In the genomic region with DNA sequence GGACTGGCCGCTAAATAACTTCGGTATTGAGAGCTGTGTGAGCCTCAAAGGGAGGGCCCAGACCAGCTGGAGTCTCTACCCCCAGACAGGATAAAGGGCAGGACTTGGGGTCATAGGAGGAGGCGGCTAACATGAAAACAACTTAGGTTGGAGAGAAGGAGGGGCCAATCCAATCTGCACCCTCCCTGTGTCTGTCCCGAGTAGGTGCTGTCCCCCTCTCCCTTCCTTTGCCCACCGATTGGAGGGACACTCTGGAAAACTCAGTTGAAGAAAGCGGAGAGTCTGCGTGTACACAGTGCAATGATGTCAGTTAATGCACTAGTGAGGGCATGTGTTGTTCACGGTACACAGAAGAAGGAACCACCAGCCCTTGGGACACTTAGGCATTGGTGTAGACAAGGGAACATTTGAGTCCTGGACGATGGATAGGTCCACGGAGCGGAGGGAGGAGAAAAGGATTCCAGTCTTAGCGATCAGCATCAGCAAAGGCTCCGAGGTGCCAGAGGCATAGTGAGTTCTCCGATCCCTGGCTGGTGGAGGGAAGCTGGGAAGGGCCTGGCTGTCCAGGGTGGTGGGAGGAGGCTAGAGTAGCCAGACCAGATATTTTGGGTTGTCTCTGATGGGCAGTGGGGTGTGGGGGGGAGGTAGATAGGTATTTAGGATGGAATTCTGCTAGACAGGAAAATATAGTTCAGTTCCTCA, we compare ENCODE assay signal across 8 cellular contexts. TPM values are rescaled to one million over a fixed set of nuclear protein-coding genes. Genes with fewer than 3 reads are reported as not detected.
DNase-seq lines count a peak whose midpoint lies in the region; TF ChIP-seq lines count a peak whose summit lies in the region.

No MANE protein-coding gene starts in this region.

- H3K23ac ChIP-seq in mesenchymal stem cell (ENCODE audit: low read length in 2 of 2) = no peak overlapping the region

- peak; percentile 25 for DNase-seq in A673 (ENCODE audit: low spot score)
- no peak for DNase-seq in brain microvascular endothelial cell
- peak; percentile 70 for DNase-seq in mesenchymal stem cell
- no peak for DNase-seq in OCI-M1 (lab: John Stamatoyannopoulos, UW)
- no peak for DNase-seq in SKM-1 (lab: John Stamatoyannopoulos, UW; ENCODE audit: unreplicated experiment)
- DNase-seq in germinal center (ENCODE audit: low spot score) = no peak
- DNase-seq in NCI-H2196 treated with DMSO at 0.1 percent for 48 hours (lab: John Stamatoyannopoulos, UW; ENCODE audit: unreplicated experiment) = no peak

- H2AK5ac ChIP-seq in mesenchymal stem cell (ENCODE audit: low read length, severe bottlenecking) = peak overlapping the region; percentile 3

- H3K9me3 ChIP-seq in A673 (ENCODE audit: low read depth, low read length, poor library complexity, severe bottlenecking) (no peaks in the 10 kb centered on the region), HEK293 (ENCODE audit: control insufficient read depth, insufficient read depth, low read depth, low read length) (no peaks in the 10 kb centered on the region), mesenchymal stem cell (ENCODE audit: control insufficient read depth, low read length) (no peaks in the 10 kb centered on the region)

- no peak overlapping the region for H2BK5ac ChIP-seq in mesenchymal stem cell (ENCODE audit: low read depth, low read length, poor library complexity, severe bottlenecking)

- H3K4me2 ChIP-seq in mesenchymal stem cell (ENCODE audit: low read length, poor library complexity, severe bottlenecking) = peak overlapping the region; percentile 60

- H3K4ac ChIP-seq in mesenchymal stem cell (ENCODE audit: low read depth in 1 of 2, low read length in 2 of 2) = peak overlapping the region; percentile 94 to 97

- peak overlapping the region; percentile 87 for H4K8ac ChIP-seq in mesenchymal stem cell (ENCODE audit: low read length)

- H4K91ac ChIP-seq in mesenchymal stem cell (ENCODE audit: low read length) = peak overlapping the region; percentile 93

- peak overlapping the region; percentile 56 to 75 for H2BK12ac ChIP-seq in mesenchymal stem cell (ENCODE audit: low read length in 2 of 2)

- H2BK15ac ChIP-seq in mesenchymal stem cell (ENCODE audit: low read depth, poor library complexity, severe bottlenecking) = peak overlapping the region; percentile 89

- peak overlapping the region; percentile 82 for H3K9ac ChIP-seq in mesenchymal stem cell (ENCODE audit: low read length)

- TSS peak; percentile 62 for BruUV-seq in A673 (replicated peaks; lab: Mats Ljungman, UMichigan)

- H3K27me3 ChIP-seq in A673 (replicated peaks; ENCODE audit: insufficient read depth, low read depth, low read length, poor library complexity) (no peaks in the 10 kb centered on the region), brain microvascular endothelial cell (replicated peaks) (peaks cover 16% of the 10 kb centered on the region), mesenchymal stem cell (ENCODE audit: control insufficient read depth in 1 of 2, insufficient read depth in 1 of 2, low read length in 2 of 2) (peaks cover 6 to 30% of the 10 kb centered on the region in 2 experiments)

- H3K4me3 ChIP-seq in A673 (ENCODE audit: low read depth, low read length, poor library complexity, severe bottlenecking) (peak overlapping the region; percentile 52), HEK293 (ENCODE audit: low read depth, low read length) (no peak overlapping the region), brain microvascular endothelial cell (ENCODE audit: low read depth, low read length) (peak overlapping the region; percentile 55), mesenchymal stem cell (ENCODE audit: insufficient read depth in 1 of 2, low read depth in 1 of 2, low read length in 2 of 2) (peak overlapping the region; percentile 42 to 69)

- TF ChIP-seq CTCF in A673 (conservative IDR thresholded peaks at IDR 0.05; ENCODE audit: low read depth, low read length) (no peak), HEK293 (tag by site-specific recombination; IDR thresholded peaks at IDR 0.05) (no peak), brain microvascular endothelial cell (IDR thresholded peaks at IDR 0.05; ENCODE audit: low read depth, low read length, missing control alignments) (no peak)

- H3K36me3 ChIP-seq in A673 (ENCODE audit: insufficient read depth, low read length, poor library complexity, severe bottlenecking) = no peaks in the 10 kb centered on the region
- H3K36me3 ChIP-seq in HEK293 (ENCODE audit: control insufficient read depth in 2 of 2, insufficient read depth in 1 of 2, low read length in 2 of 2) = peaks cover 0 to 9% of the 10 kb centered on the region in 2 experiments; a peak in 1 of 3 replicates
- H3K36me3 ChIP-seq in brain microvascular endothelial cell (replicated peaks) = no peaks in the 10 kb centered on the region
- peaks cover 0 to 14% of the 10 kb centered on the region in 2 experiments for H3K36me3 ChIP-seq in mesenchymal stem cell (ENCODE audit: control insufficient read depth in 1 of 2, insufficient read depth in 2 of 2, low read depth in 1 of 2, low read length in 2 of 2)

- no peak overlapping the region for H2AFZ ChIP-seq in mesenchymal stem cell (ENCODE audit: low read depth, low read length)

- peaks cover 25% of the 10 kb centered on the region for H3K4me1 ChIP-seq in A673 (ENCODE audit: insufficient read depth, low read length, poor library complexity, severe bottlenecking)
- peaks cover 9% of the 10 kb centered on the region for H3K4me1 ChIP-seq in HEK293 (ENCODE audit: control insufficient read depth, insufficient read depth, low read length)
- H3K4me1 ChIP-seq in mesenchymal stem cell (ENCODE audit: control insufficient read depth, insufficient read depth, low read depth, low read length) = peaks cover 36% of the 10 kb centered on the region

- H3K79me1 ChIP-seq in mesenchymal stem cell (replicated peaks; ENCODE audit: low read length, poor library complexity, severe bottlenecking) = peaks cover 6% of the 10 kb centered on the region

- intact Hi-C loops in A673 (cut with micrococcal nuclease; ENCODE audit: unreplicated experiment) = no loop called here

- in situ Hi-C loops in brain microvascular endothelial cell (cut with HindIII; ENCODE audit: low pct_ligation_motif_present, low sequenced_read_pairs) = no loop called here

- POLR2A ChIA-PET in A673 (lab: Charles Lee; ENCODE audit: low non-redundant PET) = no interaction called here
- POLR2A ChIA-PET in HEK293 (lab: Yijun Ruan, JAX) = interaction anchor here (1.7 kb wide), 1 partner anchor 16 kb away, joined by 5 read pairs; no protein-coding TSS in a partner anchor

- H3K18ac ChIP-seq in mesenchymal stem cell (ENCODE audit: low read depth in 1 of 2, low read length in 2 of 2) = peak overlapping the region; percentile 93

- 48% methylated on average over 14 of the region's 14 CpGs for WGBS in mesenchymal stem cell

- CTCF ChIA-PET in A673 (lab: Charles Lee) (interaction anchor here (0.6 to 1.9 kb wide), 2 partner anchors 16 to 228 kb away, joined by 4 to 10 read pairs; no protein-coding TSS in a partner anchor), HEK293 (lab: Yijun Ruan, JAX) (interaction anchor here (0.6 to 1.6 kb wide), 6 partner anchors 11 to 116 kb away, joined by 3 to 11 read pairs (median 6); a partner anchor contains a TSS)

- H3K27ac ChIP-seq in A673 (ENCODE audit: low read depth, low read length, poor library complexity, severe bottlenecking) (peak overlapping the region; percentile 69), HEK293 (ENCODE audit: extremely low read depth, low read depth, low read length) (no peak overlapping the region; the same call in 1 of the 2 replicates), brain microvascular endothelial cell (peak overlapping the region; percentile 45), mesenchymal stem cell (ENCODE audit: low read length, poor library complexity, severe bottlenecking) (peak overlapping the region; percentile 74)

- H3K14ac ChIP-seq in mesenchymal stem cell (ENCODE audit: low read length in 2 of 2) = peak overlapping the region in 1 of 2 experiments; percentile 69

- peak overlapping the region; percentile 93 for H2BK120ac ChIP-seq in mesenchymal stem cell (ENCODE audit: low read depth, low read length)

TF ChIP-seq in HEK293, 187 proteins besides CTCF, POLR2A, EP300 and RAD21 (continues in another document):
- TF ChIP-seq, protein P1, sequence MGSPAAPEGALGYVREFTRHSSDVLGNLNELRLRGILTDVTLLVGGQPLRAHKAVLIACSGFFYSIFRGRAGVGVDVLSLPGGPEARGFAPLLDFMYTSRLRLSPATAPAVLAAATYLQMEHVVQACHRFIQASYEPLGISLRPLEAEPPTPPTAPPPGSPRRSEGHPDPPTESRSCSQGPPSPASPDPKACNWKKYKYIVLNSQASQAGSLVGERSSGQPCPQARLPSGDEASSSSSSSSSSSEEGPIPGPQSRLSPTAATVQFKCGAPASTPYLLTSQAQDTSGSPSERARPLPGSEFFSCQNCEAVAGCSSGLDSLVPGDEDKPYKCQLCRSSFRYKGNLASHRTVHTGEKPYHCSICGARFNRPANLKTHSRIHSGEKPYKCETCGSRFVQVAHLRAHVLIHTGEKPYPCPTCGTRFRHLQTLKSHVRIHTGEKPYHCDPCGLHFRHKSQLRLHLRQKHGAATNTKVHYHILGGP (tag by site-specific recombination; IDR thresholded peaks at IDR 0.05) = no peak
- TF ChIP-seq SP3 (tag by site-specific recombination; IDR thresholded peaks at IDR 0.05) = 0 out of 2 replicates have a peak, but pooled peaks have one; percentile 31
- TF ChIP-seq ZBTB48 (tag by site-specific recombination; IDR thresholded peaks at IDR 0.05) = peak; percentile 53

RNA-seq across cellular contexts. Expression of a gene that starts 0.8 kb away (rescaled TPM):
- total RNA-seq in A673 (2021) = 15.3 and 16.4 TPM in 2 replicates
- 13.9 TPM for polyA plus RNA-seq in mesenchymal stem cell (2013, experiment 1 of 2)
- polyA plus RNA-seq in mesenchymal stem cell (2013, experiment 2 of 2) = 12.8 TPM

RNA-seq across cellular contexts. Expression of a gene that starts 6.6 kb away (rescaled TPM):
- total RNA-seq in A673 (2021) = 13.9 and 20.2 TPM in 2 replicates
- 4.1 TPM for polyA plus RNA-seq in mesenchymal stem cell (2013, experiment 1 of 2)
- polyA plus RNA-seq in mesenchymal stem cell (2013, experiment 2 of 2) = 3.3 TPM

RNA-seq across cellular contexts. Expression of a gene that starts 11.3 kb away (rescaled TPM):
- total RNA-seq in A673 (2021) = 8.3 and 13.8 TPM in 2 replicates
- polyA plus RNA-seq in mesenchymal stem cell (2013, experiment 1 of 2) = 6.1 TPM
- polyA plus RNA-seq in mesenchymal stem cell (2013, experiment 2 of 2) = 5.7 TPM

RNA-seq across cellular contexts. Expression of a gene that starts 11.4 kb away (rescaled TPM):
- total RNA-seq in A673 (2021) = 7.7 and 10.8 TPM in 2 replicates
- polyA plus RNA-seq in mesenchymal stem cell (2013, experiment 1 of 2) = 11.1 TPM
- polyA plus RNA-seq in mesenchymal stem cell (2013, experiment 2 of 2) = 11.5 TPM

RNA-seq across cellular contexts. Expression of a gene that starts 12.7 kb away (rescaled TPM):
- 33.9 and 36.8 TPM in 2 replicates for total RNA-seq in A673 (2021)
- polyA plus RNA-seq in mesenchymal stem cell (2013, experiment 1 of 2) = 11.4 TPM
- 11.2 TPM for polyA plus RNA-seq in mesenchymal stem cell (2013, experiment 2 of 2)

Comparison
In these comparisons a context has a peak if more than half of its experiments do, and no peak if none do; other contexts are left out.
1. DNase-seq: peak in A673 (single experiment) and mesenchymal stem cell (single experiment); none in brain microvascular endothelial cell (single experiment), OCI-M1 (single experiment), SKM-1 (single experiment), germinal center (single experiment) and NCI-H2196 treated with DMSO at 0.1 percent for 48 hours (single experiment).